Comparison of ENCODE assay signal across 8 cellular contexts in genomic region chr13:79307866-79308298, GRCh38.
DNase-seq lines count a peak whose midpoint lies in the region; ATAC-seq and TF ChIP-seq lines count a peak whose summit lies in the region.

No MANE protein-coding gene starts in this region.

- H3K36me3 Mint-ChIP-seq in naive thymus-derived CD8-positive, alpha-beta T cell: no peaks in the 10 kb centered on the region

- H3K27me3 Mint-ChIP-seq in naive thymus-derived CD8-positive, alpha-beta T cell: peaks cover 0 to 3% (median 1%) of the 10 kb centered on the region in 5 donors

- peaks cover 0 to 13% (median 6%) of the 10 kb centered on the region in 4 donors for H3K4me1 Mint-ChIP-seq in naive thymus-derived CD8-positive, alpha-beta T cell

- ATAC-seq in GM18502 (IDR thresholded peaks at IDR 0.05; ENCODE audit: poor library complexity, unreplicated experiment) (peak; percentile 86), SK-N-SH treated with all-trans-retinoic acid at 6 μM for 48 hours (peak; percentile 76), left colon (peak; percentile 30)
- ATAC-seq in naive thymus-derived CD8-positive, alpha-beta T cell: no peak

- DNase-seq in left colon (no peak), NCI-H1694 (lab: John Stamatoyannopoulos, UW) (no peak), NCI-H748 treated with DMSO at 0.1 percent for 48 hours (lab: John Stamatoyannopoulos, UW) (no peak), NCI-H187 treated with DMSO at 0.1 percent for 48 hours (lab: John Stamatoyannopoulos, UW) (no peak)
- DNase-seq in naive thymus-derived CD8-positive, alpha-beta T cell: no peak

- H3K9me3 ChIP-seq in HEK293 (ENCODE audit: control insufficient read depth, insufficient read depth, low read depth, low read length): no peaks in the 10 kb centered on the region

- TF ChIP-seq CTCF in HEK293 (tag by site-specific recombination; IDR thresholded peaks at IDR 0.05): no peak

- peaks cover 3% of the 10 kb centered on the region for H3K4me1 ChIP-seq in HEK293 (ENCODE audit: control insufficient read depth, insufficient read depth, low read length)

- CTCF ChIA-PET in HEK293 (lab: Yijun Ruan, JAX): no interaction called here

- H3K27ac ChIP-seq in HEK293 (ENCODE audit: extremely low read depth, low read depth, low read length): no peak overlapping the region

- POLR2A ChIA-PET in HEK293 (lab: Yijun Ruan, JAX): interaction anchor here (0.6 kb wide), 1 partner anchor 144 kb away, joined by 5 read pairs; no protein-coding TSS in a partner anchor
- POLR2A ChIA-PET in naive thymus-derived CD8-positive, alpha-beta T cell (lab: Charles Lee): no interaction called here

- no peak overlapping the region for H3K4me3 ChIP-seq in HEK293 (ENCODE audit: low read depth, low read length)

- H3K36me3 ChIP-seq in HEK293 (ENCODE audit: control insufficient read depth in 2 of 2, insufficient read depth in 1 of 2, low read length in 2 of 2): no peaks in the 10 kb centered on the region

- H3K27ac Mint-ChIP-seq in naive thymus-derived CD8-positive, alpha-beta T cell: peak overlapping the region in 2 of 10 donors; percentile 9 to 27

- intact Hi-C loops in left colon (cut with DNase I, micrococcal nuclease): no loop called here

- peaks cover 0 to 5% (median 0%) of the 10 kb centered on the region in 9 donors for H3K9me3 Mint-ChIP-seq in naive thymus-derived CD8-positive, alpha-beta T cell

- no peak overlapping the region for H3K4me3 Mint-ChIP-seq in naive thymus-derived CD8-positive, alpha-beta T cell

TF ChIP-seq in HEK293, 187 proteins besides CTCF, POLR2A, EP300 and RAD21:
- TF ChIP-seq ZFHX2 (tag by site-specific recombination; conservative IDR thresholded peaks at IDR 0.05) (peak; percentile 52), EGR2 (tag by site-specific recombination; IDR thresholded peaks at IDR 0.05; ENCODE audit: low read depth) (peak; percentile 70), PRDM1 (tag by site-specific recombination; IDR thresholded peaks at IDR 0.05) (no peak)

TF ChIP-seq in SK-N-SH treated with all-trans-retinoic acid at 6 μM for 48 hours, 23 proteins besides CTCF, POLR2A, EP300 and RAD21:
- TF ChIP-seq OSR1 (CRISPR knock-in tag; IDR thresholded peaks at IDR 0.05) (no peak), PPARA (CRISPR knock-in tag; IDR thresholded peaks at IDR 0.05; ENCODE audit: borderline replicate concordance) (no peak), PATZ1 (CRISPR knock-in tag; IDR thresholded peaks at IDR 0.05; ENCODE audit: borderline replicate concordance) (no peak), ZFP3 (CRISPR knock-in tag; IDR thresholded peaks at IDR 0.05) (no peak), ZNF70 (CRISPR knock-in tag; IDR thresholded peaks at IDR 0.05) (no peak), ARNTL (CRISPR knock-in tag; IDR thresholded peaks at IDR 0.05; ENCODE audit: borderline replicate concordance, low read depth) (no peak), ZNF565 (CRISPR knock-in tag; conservative IDR thresholded peaks at IDR 0.05; ENCODE audit: low read depth) (no peak), CSDC2 (CRISPR knock-in tag; IDR thresholded peaks at IDR 0.05) (no peak)

Comparison
In these comparisons a context has a peak if more than half of its experiments do, and no peak if none do; other contexts are left out.
1. ATAC-seq: peak in GM18502 (single experiment), SK-N-SH treated with all-trans-retinoic acid at 6 μM for 48 hours (single experiment) and left colon (single experiment); none in naive thymus-derived CD8-positive, alpha-beta T cell (0 of 2).